Comparison of ENCODE assay signal across 19 cellular contexts in genomic region chr4:39452153-39452859, GRCh38. TPM values are rescaled to one million over a fixed set of nuclear protein-coding genes. Genes with fewer than 3 reads are reported as not detected.
DNase-seq lines count a peak whose midpoint lies in the region; ATAC-seq and TF ChIP-seq lines count a peak whose summit lies in the region.
"Had no signal": no experiment of that assay in that cellular context is flagged by ENCODE, and none has a peak within 500 bp of the region (broad histone marks: within the 10 kb centered on the region; RNA-seq: fewer than 3 reads in every experiment).

No MANE protein-coding gene starts in this region.

- no peak for DNase-seq in activated CD4-positive, alpha-beta T cell treated with anti-CD3 and anti-CD28 coated beads for 36 hours
- DNase-seq in activated CD4-positive, alpha-beta T cell treated with anti-CD3 and anti-CD28 coated beads for 4 hours = no peak
- DNase-seq in hepatic stellate cell (ENCODE audit: low spot score) = no peak
- DNase-seq in kidney glomerular epithelial cell (lab: John Stamatoyannopoulos, UW) = no peak
- DNase-seq: activated CD4-positive, alpha-beta T cell treated with anti-CD3 and anti-CD28 coated beads, Interleukin-2, amount 10 ng/mL, durations not matched to agents 7 days and 5 days; cerebellar nuclear complex; mesenchymal stem cell; MV-4-11; NCI-H2029 treated with DMSO at 0.1 percent for 48 hours; NCI-H526; PC-3; retina; stimulated activated naive CD8-positive, alpha-beta T cell treated with anti-CD3 and anti-CD28 coated beads, Interleukin-15, amount 100 ng/mL, for 72 hours had no signal

- POLR2A ChIA-PET in activated CD4-positive, alpha-beta T cell treated with anti-CD3 and anti-CD28 coated beads for 36 hours (lab: Charles Lee) = interaction anchor here (0.7 to 1.6 kb wide), 2 partner anchors 74 to 86 kb away, joined by 4 to 6 read pairs; partner anchors contain the start of gene RFC1

- no peak for ATAC-seq in activated CD4-positive, alpha-beta T cell treated with anti-CD3 and anti-CD28 coated beads for 36 hours
- no peak for ATAC-seq in GM21717 (IDR thresholded peaks at IDR 0.05; ENCODE audit: unreplicated experiment)
- ATAC-seq: PC-3; stimulated activated naive CD8-positive, alpha-beta T cell treated with anti-CD3 and anti-CD28 coated beads, Interleukin-15, amount 100 ng/mL, for 72 hours had no signal

- no peak for TF ChIP-seq CTCF in nephron (IDR thresholded peaks at IDR 0.05; ENCODE audit: unreplicated experiment in 3 of 3)

- peaks cover 84% of the 10 kb centered on the region for H3K36me3 Mint-ChIP-seq in activated CD4-positive, alpha-beta T cell treated with anti-CD3 and anti-CD28 coated beads for 36 hours (ENCODE audit: low read depth)
- peaks cover 24% of the 10 kb centered on the region for H3K36me3 Mint-ChIP-seq in activated naive CD8-positive, alpha-beta T cell
- H3K36me3 Mint-ChIP-seq in nephron (ENCODE audit: low read depth) = peaks cover 75% of the 10 kb centered on the region

- no peak overlapping the region for H3K4me3 Mint-ChIP-seq in activated CD4-positive, alpha-beta T cell treated with anti-CD3 and anti-CD28 coated beads for 36 hours
- H3K4me3 Mint-ChIP-seq in activated naive CD8-positive, alpha-beta T cell = no peak overlapping the region
- H3K4me3 Mint-ChIP-seq in nephron = no peak overlapping the region
- H3K4me3 Mint-ChIP-seq: activated CD4-positive, alpha-beta T cell treated with anti-CD3 and anti-CD28 coated beads, Interleukin-2, amount 10 ng/mL, durations not matched to agents 7 days and 5 days; CD14-positive monocyte; stimulated activated naive CD8-positive, alpha-beta T cell treated with anti-CD3 and anti-CD28 coated beads, Interleukin-15, amount 100 ng/mL, for 72 hours had no signal

- H3K4me1 Mint-ChIP-seq in activated CD4-positive, alpha-beta T cell treated with anti-CD3 and anti-CD28 coated beads for 36 hours = peaks cover 53% of the 10 kb centered on the region
- peaks cover 60% of the 10 kb centered on the region for H3K4me1 Mint-ChIP-seq in activated naive CD8-positive, alpha-beta T cell (ENCODE audit: low read depth)
- peaks cover 12% of the 10 kb centered on the region for H3K4me1 Mint-ChIP-seq in nephron

- H3K27ac Mint-ChIP-seq in activated CD4-positive, alpha-beta T cell treated with anti-CD3 and anti-CD28 coated beads for 36 hours = peak overlapping the region; percentile 38
- H3K27ac Mint-ChIP-seq in activated naive CD8-positive, alpha-beta T cell = peak overlapping the region; percentile 82
- H3K27ac Mint-ChIP-seq in nephron = peak overlapping the region in 2 of 3 experiments; percentile 40 to 57
- H3K27ac Mint-ChIP-seq: stimulated activated naive CD8-positive, alpha-beta T cell treated with anti-CD3 and anti-CD28 coated beads, Interleukin-15, amount 100 ng/mL, for 72 hours had no signal

- intact Hi-C loops in activated CD4-positive, alpha-beta T cell treated with anti-CD3 and anti-CD28 coated beads for 36 hours (cut with DNase I, micrococcal nuclease) = no loop called here

- TF ChIP-seq POLR2A in GM19193 (IDR thresholded peaks at IDR 0.05; ENCODE audit: extremely low read depth, insufficient read depth, insufficient read length) = peak; percentile 23

- no peaks in the 10 kb centered on the region for H3K27me3 Mint-ChIP-seq in activated CD4-positive, alpha-beta T cell treated with anti-CD3 and anti-CD28 coated beads for 36 hours
- no peaks in the 10 kb centered on the region for H3K27me3 Mint-ChIP-seq in activated naive CD8-positive, alpha-beta T cell
- no peaks in the 10 kb centered on the region for H3K27me3 Mint-ChIP-seq in nephron (ENCODE audit: low read depth)
- H3K27me3 Mint-ChIP-seq: activated CD4-positive, alpha-beta T cell treated with anti-CD3 and anti-CD28 coated beads, Interleukin-2, amount 10 ng/mL, durations not matched to agents 7 days and 5 days; stimulated activated naive CD8-positive, alpha-beta T cell treated with anti-CD3 and anti-CD28 coated beads, Interleukin-15, amount 100 ng/mL, for 72 hours had no signal

- CTCF ChIA-PET in activated CD4-positive, alpha-beta T cell treated with anti-CD3 and anti-CD28 coated beads for 36 hours (lab: Charles Lee) = interaction anchor here (0.7 to 1.2 kb wide), 3 partner anchors 17 to 526 kb away, joined by 3 to 4 read pairs (median 4); no protein-coding TSS in a partner anchor

- no peaks in the 10 kb centered on the region for H3K9me3 Mint-ChIP-seq in activated CD4-positive, alpha-beta T cell treated with anti-CD3 and anti-CD28 coated beads for 36 hours (ENCODE audit: low read depth)
- no peaks in the 10 kb centered on the region for H3K9me3 Mint-ChIP-seq in activated naive CD8-positive, alpha-beta T cell (ENCODE audit: low read depth)
- no peaks in the 10 kb centered on the region for H3K9me3 Mint-ChIP-seq in nephron
- H3K9me3 Mint-ChIP-seq: activated CD4-positive, alpha-beta T cell treated with anti-CD3 and anti-CD28 coated beads, Interleukin-2, amount 10 ng/mL, durations not matched to agents 7 days and 5 days; stimulated activated naive CD8-positive, alpha-beta T cell treated with anti-CD3 and anti-CD28 coated beads, Interleukin-15, amount 100 ng/mL, for 72 hours had no signal

RNA-seq across cellular contexts. Expression of gene RPL9, which starts 6.4 kb away (rescaled TPM):
- 1,000 to 10,000 TPM; 1,442 to 2,369 TPM for total RNA-seq in activated CD4-positive, alpha-beta T cell treated with anti-CD3 and anti-CD28 coated beads for 36 hours

RNA-seq across cellular contexts. Expression of gene LIAS, which starts 6.5 kb away (rescaled TPM):
- 10 to 100 TPM; 30.7 to 35.5 TPM for total RNA-seq in activated CD4-positive, alpha-beta T cell treated with anti-CD3 and anti-CD28 coated beads for 36 hours

RNA-seq across cellular contexts. Expression of gene KLB, which starts 45.6 kb away (rescaled TPM):
- total RNA-seq in activated CD4-positive, alpha-beta T cell treated with anti-CD3 and anti-CD28 coated beads for 36 hours = not detected
- total RNA-seq: activated CD4-positive, alpha-beta T cell treated with anti-CD3 and anti-CD28 coated beads, Interleukin-2, amount 10 ng/mL, durations not matched to agents 7 days and 5 days; PC-3; SK-MEL-5 had no signal
